ENCODE assay signal across 8 cellular contexts in genomic region chr19:11813801-11814706, GRCh38. TPM values are rescaled to one million over a fixed set of nuclear protein-coding genes. Genes with fewer than 3 reads are reported as not detected.
DNase-seq lines count a peak whose midpoint lies in the region; ATAC-seq, FAIRE-seq and TF ChIP-seq lines count a peak whose summit lies in the region.

ZNF440 (plus strand) TSS chr19:11814273; CDS start chr19:11814448, 175 bp downstream.

- H2AK5ac ChIP-seq in H9 (ENCODE audit: insufficient read length, low read length): no peak within 1 kb of the TSS

- H3K27ac Mint-ChIP-seq in H9: no peak within 1 kb of the TSS; a peak in 1 of 7 replicates
- H3K27ac Mint-ChIP-seq in activated naive CD8-positive, alpha-beta T cell: peak within 1 kb of the TSS; percentile 66

- H3K56ac ChIP-seq in H9 (ENCODE audit: insufficient read length, low read depth, low read length): no peak within 1 kb of the TSS

- no peak within 1 kb of the TSS for H3K18ac ChIP-seq in H9 (ENCODE audit: insufficient read length, low read depth, low read length)

- TF ChIP-seq CTCF in H9 (conservative IDR thresholded peaks at IDR 0.05) (no peak), MM.1S (IDR thresholded peaks at IDR 0.05; ENCODE audit: low read length) (no peak), ovary (IDR thresholded peaks at IDR 0.05) (no peak), thyroid gland (IDR thresholded peaks at IDR 0.05) (no peak)

- H3K27ac ChIP-seq in H9 (ENCODE audit: insufficient read length, low read depth, low read length) (no peak within 1 kb of the TSS), MM.1S (ENCODE audit: low read length) (no peak within 1 kb of the TSS), ovary (peak within 1 kb of the TSS; percentile 5 to 70), thyroid gland (peak within 1 kb of the TSS; percentile 63 to 81 (median 75))

- H3K36me3 Mint-ChIP-seq in H9 (ENCODE audit: insufficient read depth in 1 of 3, low read depth in 3 of 3): peaks cover 0 to 9% (median 4%) of the 10 kb centered on the region in 3 experiments; a peak in 3 of 7 replicates
- peaks cover 7% of the 10 kb centered on the region for H3K36me3 Mint-ChIP-seq in activated naive CD8-positive, alpha-beta T cell

- H3K36me3 ChIP-seq in MM.1S (replicated peaks; ENCODE audit: insufficient read depth, low read length): no peaks in the 10 kb centered on the region
- H3K36me3 ChIP-seq in ovary: no peaks in the 10 kb centered on the region
- H3K36me3 ChIP-seq in thyroid gland: no peaks in the 10 kb centered on the region

- no peak within 1 kb of the TSS for H3K4ac ChIP-seq in H9 (ENCODE audit: low read depth, low read length)

- no peaks in the 10 kb centered on the region for H3K9me2 ChIP-seq in MM.1S (replicated peaks; ENCODE audit: insufficient read depth, low read length)

- H3K9me3 ChIP-seq in H9 (ENCODE audit: control insufficient read depth, low read depth, low read length) (no peaks in the 10 kb centered on the region), MM.1S (replicated peaks; ENCODE audit: insufficient read depth, low read length) (no peaks in the 10 kb centered on the region), ovary (no peaks in the 10 kb centered on the region), thyroid gland (no peaks in the 10 kb centered on the region)

- no peaks in the 10 kb centered on the region for H3K79me1 ChIP-seq in H9 (ENCODE audit: insufficient read depth, low read depth, low read length, poor library complexity, severe bottlenecking)

- no peak within 1 kb of the TSS for H3K23ac ChIP-seq in H9 (ENCODE audit: insufficient read length, low read depth, low read length)

- H3K4me3 ChIP-seq in MM.1S (ENCODE audit: low read length) (peak within 1 kb of the TSS; percentile 98), ovary (peak within 1 kb of the TSS; percentile 62), thyroid gland (replicated peaks in 1 of 3) (peak within 1 kb of the TSS; percentile 52 to 77 (median 65))

- ATAC-seq in SK-N-SH treated with all-trans-retinoic acid at 6 μM for 48 hours: peak; percentile 99
- ATAC-seq in Right ventricle myocardium inferior: peak; percentile 100

- no peak within 1 kb of the TSS for H3K14ac ChIP-seq in H9 (ENCODE audit: insufficient read depth, low read length)

- H3K79me2 ChIP-seq in H9 (ENCODE audit: insufficient read depth, low read length) (no peaks in the 10 kb centered on the region), MM.1S (ENCODE audit: low read length) (0 out of 2 replicates have a peak, but pooled peaks cover 5% of the 10 kb centered on the region)

- peak; percentile 86 for FAIRE-seq in G401.6 (lab: Jason Lieb, UNC)

- H2BK12ac ChIP-seq in H9 (ENCODE audit: insufficient read length, low read depth, low read length): no peak within 1 kb of the TSS

- intact Hi-C loops in Right ventricle myocardium inferior (cut with DNase I) (loop anchor here (2.0 kb wide), 1 partner anchor 15 kb away; the partner anchor contains the start of gene ZNF491), ovary (cut with DNase I) (loop anchor here in 1 of 4 donors (5.0 kb wide), 1 partner anchor 343 kb away; the partner anchor contains the start of gene ZNF625), thyroid gland (cut with DNase I) (loop anchor here (2.0 kb wide), 1 partner anchor 15 kb away; the partner anchor contains the start of gene ZNF491)

- no peak within 1 kb of the TSS for H4K91ac ChIP-seq in H9 (ENCODE audit: insufficient read length, low read depth, low read length)

- H2AFZ ChIP-seq in H9 (ENCODE audit: low read length) (no peak within 1 kb of the TSS), MM.1S (ENCODE audit: low read length) (peak within 1 kb of the TSS; percentile 99)

- peaks cover 8% of the 10 kb centered on the region; the same call in 1 of the 2 replicates for H3K27me3 ChIP-seq in H9 (ENCODE audit: insufficient read depth, low read length)
- H3K27me3 ChIP-seq in MM.1S (replicated peaks; ENCODE audit: insufficient read depth, low read length): no peaks in the 10 kb centered on the region
- no peaks in the 10 kb centered on the region for H3K27me3 ChIP-seq in ovary
- no peaks in the 10 kb centered on the region for H3K27me3 ChIP-seq in thyroid gland

- WGBS in H9 (ENCODE audit: extremely low coverage, insufficient read length, low lambda C conversion rate): no CpG with 5 or more reads among the region's 60 CpGs
- WGBS in ovary, 3 donors: 0 to 1% (median 0%) methylated on average over 52 to 60 of the region's 60 CpGs
- WGBS in thyroid gland, 2 donors: 0 to 1% methylated on average over 20 to 43 of the region's 60 CpGs

- no peak within 1 kb of the TSS for H4K5ac ChIP-seq in H9 (ENCODE audit: insufficient read length, low read depth, low read length)

- H4K20me1 ChIP-seq in H9 (ENCODE audit: control insufficient read depth, insufficient read depth, insufficient read length): no peaks in the 10 kb centered on the region
- no peaks in the 10 kb centered on the region for H4K20me1 ChIP-seq in MM.1S (ENCODE audit: insufficient read depth, low read length)

- peak; percentile 67 for TF ChIP-seq POLR2A in ovary (IDR thresholded peaks at IDR 0.05)
- TF ChIP-seq POLR2A in thyroid gland (IDR thresholded peaks at IDR 0.05): peak; percentile 64 to 98

- peaks cover 4% of the 10 kb centered on the region for H3K23me2 ChIP-seq in H9 (ENCODE audit: insufficient read length, low read depth, low read length, poor library complexity, severe bottlenecking)

- H3K9me3 Mint-ChIP-seq in H9: peaks cover 4 to 5% of the 10 kb centered on the region in 2 experiments; a peak in 3 of 5 replicates
- peaks cover under 1% of the 10 kb centered on the region for H3K9me3 Mint-ChIP-seq in activated naive CD8-positive, alpha-beta T cell (ENCODE audit: low read depth)

- no peak within 1 kb of the TSS for H2BK5ac ChIP-seq in H9 (ENCODE audit: insufficient read length, low read length)

- H2BK20ac ChIP-seq in H9 (ENCODE audit: low read depth, low read length, poor library complexity, severe bottlenecking): no peak within 1 kb of the TSS

- H3F3A ChIP-seq in MM.1S (ENCODE audit: insufficient read depth, low read length): 0 out of 2 replicates have a peak, but pooled peaks cover 3% of the 10 kb centered on the region

- H3K27me3 Mint-ChIP-seq in H9 (ENCODE audit: low read depth): peaks cover 77% of the 10 kb centered on the region
- H3K27me3 Mint-ChIP-seq in activated naive CD8-positive, alpha-beta T cell: no peaks in the 10 kb centered on the region

- H2BK120ac ChIP-seq in H9 (ENCODE audit: low read depth, low read length, poor library complexity, severe bottlenecking): no peak within 1 kb of the TSS

- no peak within 1 kb of the TSS for H3T11ph ChIP-seq in H9 (ENCODE audit: low read length)

- no peak for TF ChIP-seq EP300 in ovary (IDR thresholded peaks at IDR 0.05)

- no peak within 1 kb of the TSS for H4K8ac ChIP-seq in H9 (replicated peaks; ENCODE audit: insufficient read length, low read depth, low read length)

- peak; percentile 98 for DNase-seq in H9
- DNase-seq in MM.1S: peak; percentile 93
- peak; percentile 97 for DNase-seq in Right ventricle myocardium inferior (ENCODE audit: missing footprints)
- DNase-seq in ovary: peak; percentile 93 to 97 (median 95)
- DNase-seq in thyroid gland: peak; percentile 98

- H3K4me3 Mint-ChIP-seq in H9: peak within 1 kb of the TSS; percentile 82 to 94
- H3K4me3 Mint-ChIP-seq in activated naive CD8-positive, alpha-beta T cell: peak within 1 kb of the TSS; percentile 93

- H2BK15ac ChIP-seq in H9 (ENCODE audit: low read depth, low read length): no peak within 1 kb of the TSS

- H3K4me2 ChIP-seq in H9 (ENCODE audit: insufficient read depth, insufficient read length, low read length): peak within 1 kb of the TSS; percentile 46
- H3K4me2 ChIP-seq in MM.1S (ENCODE audit: low read depth, low read length): peak within 1 kb of the TSS; percentile 90

- H3K4me1 ChIP-seq in H9 (ENCODE audit: insufficient read depth, low read length) (no peaks in the 10 kb centered on the region), MM.1S (ENCODE audit: low read length) (0 out of 2 replicates have a peak, but pooled peaks cover 3% of the 10 kb centered on the region), ovary (ENCODE audit: insufficient read depth) (no peaks in the 10 kb centered on the region), thyroid gland (peaks cover 0 to 11% of the 10 kb centered on the region in 2 donors)

- H3K4me1 Mint-ChIP-seq in H9: peaks cover 5 to 9% of the 10 kb centered on the region in 2 experiments
- H3K4me1 Mint-ChIP-seq in activated naive CD8-positive, alpha-beta T cell (ENCODE audit: low read depth): peaks cover 24% of the 10 kb centered on the region

- peak within 1 kb of the TSS; percentile 68 for H3K9ac ChIP-seq in H9 (ENCODE audit: extremely low read depth, insufficient read length, low read length)
- peak within 1 kb of the TSS; percentile 75 for H3K9ac ChIP-seq in MM.1S (ENCODE audit: low read length)

TF ChIP-seq in SK-N-SH treated with all-trans-retinoic acid at 6 μM for 48 hours, 23 proteins besides CTCF, POLR2A, EP300 and RAD21 (continues in another document):
- TF ChIP-seq RARB (CRISPR knock-in tag; IDR thresholded peaks at IDR 0.05): no peak
- TF ChIP-seq ZFP30 (CRISPR knock-in tag; IDR thresholded peaks at IDR 0.05): no peak
- TF ChIP-seq ARNTL (CRISPR knock-in tag; IDR thresholded peaks at IDR 0.05; ENCODE audit: borderline replicate concordance, low read depth): no peak
- TF ChIP-seq ZC3H10 (CRISPR knock-in tag; IDR thresholded peaks at IDR 0.05): no peak
- no peak for TF ChIP-seq ZNF8 (CRISPR knock-in tag; IDR thresholded peaks at IDR 0.05)
- TF ChIP-seq CREB5 (CRISPR knock-in tag; IDR thresholded peaks at IDR 0.05; ENCODE audit: low read depth): no peak
- TF ChIP-seq ZFP3 (CRISPR knock-in tag; IDR thresholded peaks at IDR 0.05): no peak

RNA-seq across cellular contexts. Expression of gene ZNF440, which starts in this region (rescaled TPM):
- total RNA-seq in H9 (2021): 4.1 and 4.4 TPM in 2 replicates
- total RNA-seq in Right ventricle myocardium inferior: 4.4 TPM
- 10 to 100 TPM in 5 of 7 donors, 1 to 10 TPM in 2; 6.6 to 21.6 (median 12.1) TPM for total RNA-seq in ovary
- polyA plus RNA-seq in ovary: 1 to 10 TPM; 3.0 to 5.0 TPM
- 10 to 100 TPM; 11.9 to 16.0 (median 13.8) TPM for total RNA-seq in thyroid gland

Comparison
In these comparisons a context has a peak if more than half of its experiments do, and no peak if none do; other contexts are left out.
1. H3K27ac ChIP-seq: peak in ovary (2 of 2) and thyroid gland (3 of 3); none in H9 (single experiment) and MM.1S (single experiment).
2. Peak in every context shown above with its lines, with median percentiles within 50 percentile points of each other: DNase-seq and H3K4me3 ChIP-seq.